Comparison of ENCODE assay signal across 8 cellular contexts in genomic region chr1:155172732-155173477, GRCh38. TPM values are rescaled to one million over a fixed set of nuclear protein-coding genes. Genes with fewer than 3 reads are reported as not detected.
DNase-seq lines count a peak whose midpoint lies in the region; ATAC-seq and TF ChIP-seq lines count a peak whose summit lies in the region.

TSS of gene KRTCAP2 (minus strand) at chr1:155173304. CDS start at chr1:155173224, 80 bp downstream.

- no peaks in the 10 kb centered on the region for H3K9me3 Mint-ChIP-seq in activated T-cell treated with anti-CD3 and anti-CD28 coated beads, Interleukin-2, amount 50 U/mL, for 24 hours

- DNase-seq in DMS53 treated with DMSO at 0.1 percent for 48 hours (lab: John Stamatoyannopoulos, UW; ENCODE audit: unreplicated experiment): peak; percentile 95
- peak; percentile 85 for DNase-seq in KG1 (lab: John Stamatoyannopoulos, UW)
- peak; percentile 95 for DNase-seq in activated T-cell treated with anti-CD3 and anti-CD28 coated beads, Interleukin-2, amount 50 U/mL, for 24 hours
- peak; percentile 97 for DNase-seq in myocyte (ENCODE audit: low read depth)
- DNase-seq in stimulated activated CD8-positive, alpha-beta memory T cell treated with anti-CD3 and anti-CD28 coated beads, Interleukin-7, amount 100 ng/mL, for 48 hours (ENCODE audit: extremely low read depth in 1 of 2, low read depth in 1 of 2): peak; percentile 90 to 95

- H3K27me3 Mint-ChIP-seq in activated T-cell treated with anti-CD3 and anti-CD28 coated beads, Interleukin-2, amount 50 U/mL, for 24 hours: no peaks in the 10 kb centered on the region

- peak within 1 kb of the TSS; percentile 97 for H3K27ac Mint-ChIP-seq in activated T-cell treated with anti-CD3 and anti-CD28 coated beads, Interleukin-2, amount 50 U/mL, for 24 hours

- H3K36me3 Mint-ChIP-seq in activated T-cell treated with anti-CD3 and anti-CD28 coated beads, Interleukin-2, amount 50 U/mL, for 24 hours (ENCODE audit: low read depth): peaks cover 64% of the 10 kb centered on the region

- H3K4me3 Mint-ChIP-seq in activated T-cell treated with anti-CD3 and anti-CD28 coated beads, Interleukin-2, amount 50 U/mL, for 24 hours: peak within 1 kb of the TSS; percentile 91

- peak; percentile 71 for ATAC-seq in GM21576 (IDR thresholded peaks at IDR 0.05; ENCODE audit: unreplicated experiment)
- peak; percentile 70 for ATAC-seq in esophagus mucosa

- peaks cover 58% of the 10 kb centered on the region for H3K4me1 Mint-ChIP-seq in activated T-cell treated with anti-CD3 and anti-CD28 coated beads, Interleukin-2, amount 50 U/mL, for 24 hours (ENCODE audit: low read depth)

TF ChIP-seq in PFSK-1, 5 proteins besides CTCF, POLR2A, EP300 and RAD21:
- peak; percentile 95 for TF ChIP-seq POLR2AphosphoS5 (IDR thresholded peaks at IDR 0.05; ENCODE audit: low read depth, low read length)
- TF ChIP-seq REST (IDR thresholded peaks at IDR 0.05; ENCODE audit: insufficient read depth in 1 of 2, low read depth in 2 of 2, low read length in 2 of 2): peak; percentile 43 to 47; a peak in 1 of 4 replicates
- TF ChIP-seq TAF1 (IDR thresholded peaks at IDR 0.05; ENCODE audit: borderline replicate concordance, insufficient read depth, low read length): peak; percentile 84
- no peak for TF ChIP-seq FOXP2 (optimal IDR thresholded peaks at IDR 0.05; ENCODE audit: borderline replicate concordance, extremely low read depth, extremely low read length, insufficient read depth)
- no peak for TF ChIP-seq SIN3A (IDR thresholded peaks at IDR 0.05; ENCODE audit: borderline replicate concordance, insufficient read depth, low read length)

RNA-seq across cellular contexts. Expression of gene KRTCAP2, which starts in this region (rescaled TPM):
- polyA plus RNA-seq in PFSK-1 (2012; ENCODE audit: insufficient read length, low read depth): 405 TPM
- 111 TPM for total RNA-seq in esophagus mucosa
- total RNA-seq in myocyte: 51.3 and 81.4 TPM in 2 replicates
- polyA plus RNA-seq in myocyte (2012): 253 TPM

Comparison
In these comparisons a context has a peak if more than half of its experiments do, and no peak if none do; other contexts are left out.
1. Peak in every context shown above with its lines: DNase-seq and ATAC-seq.